Comparison of ENCODE assay signal across 17 cellular contexts in the genomic region with DNA sequence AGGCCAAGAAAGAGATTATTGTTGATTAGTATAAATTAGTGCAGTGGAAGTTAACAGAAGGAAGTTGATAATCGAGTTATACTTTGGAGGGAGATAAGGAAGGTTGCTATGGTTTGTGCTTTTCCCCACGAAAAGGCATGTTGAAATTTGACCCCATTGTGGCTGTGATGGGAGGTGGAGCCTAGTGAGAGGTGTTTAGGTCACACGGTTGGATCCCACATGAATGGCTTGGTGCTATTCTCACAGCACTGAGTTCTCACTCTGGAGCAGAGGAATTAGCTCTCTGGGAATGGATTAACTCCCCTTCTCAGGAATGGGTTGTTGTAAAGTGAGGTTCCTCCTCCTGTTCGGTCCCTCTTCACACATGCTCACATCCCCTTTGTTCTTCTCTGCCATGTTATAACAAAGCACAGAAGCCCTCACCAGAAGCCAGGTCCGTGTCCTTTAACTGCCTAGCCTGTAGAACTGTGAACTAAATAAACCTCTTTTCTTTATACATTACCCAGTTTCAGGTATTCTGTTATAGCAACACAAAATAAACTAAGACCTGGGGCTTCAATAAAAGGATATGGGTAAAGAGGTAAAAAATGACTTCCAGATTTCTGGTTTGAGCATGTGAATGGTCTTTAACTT.
"Had no signal": no experiment of that assay in that cellular context is flagged by ENCODE, and none has a peak within 500 bp of the region (broad histone marks: within the 10 kb centered on the region; RNA-seq: fewer than 3 reads in every experiment).

No MANE protein-coding gene starts in this region.

- H3K27me3 ChIP-seq: ascending aorta, breast epithelium, gastrocnemius medialis, heart right ventricle, upper lobe of right lung had no signal

- H3K4me3 ChIP-seq: ascending aorta, breast epithelium, gastrocnemius medialis, heart right ventricle, thoracic aorta, upper lobe of right lung had no signal

- FAIRE-seq: keratinocyte had no signal

- H3K4me1 ChIP-seq: ascending aorta, breast epithelium, gastrocnemius medialis, heart right ventricle, upper lobe of right lung had no signal

- ATAC-seq: activated CD8-positive, alpha-beta memory T cell treated with anti-CD3 and anti-CD28 coated beads, Interleukin-2, amount 10 ng/mL, durations not matched to agents 7 days and 5 days; gastrocnemius medialis; heart right ventricle; left lobe of liver; naive thymus-derived CD4-positive, alpha-beta T cell; stimulated activated effector memory CD8-positive, alpha-beta T cell treated with anti-CD3 and anti-CD28 coated beads, Interleukin-12 subunit alpha, Interleukin-12 subunit beta, amount 100 ng/mL, for 72 hours; upper lobe of right lung had no signal

- H3K36me3 ChIP-seq: breast epithelium, gastrocnemius medialis, thoracic aorta, upper lobe of right lung had no signal

- DNase-seq: activated CD4-positive, alpha-beta memory T cell treated with anti-CD3 and anti-CD28 coated beads for 36 hours; activated CD8-positive, alpha-beta memory T cell treated with anti-CD3 and anti-CD28 coated beads, Interleukin-2, amount 10 ng/mL, durations not matched to agents 7 days and 5 days; activated naive CD4-positive, alpha-beta T cell treated with anti-CD3 and anti-CD28 coated beads, Interleukin-2, amount 10 ng/mL, durations not matched to agents 7 days and 5 days; activated T-cell treated with anti-CD3 and anti-CD28 coated beads, Interleukin-2, amount 50 U/mL, for 24 hours; erythroblast; gastrocnemius medialis; heart right ventricle; mammary epithelial cell; naive thymus-derived CD4-positive, alpha-beta T cell; stimulated activated CD4-positive, alpha-beta T cell treated with anti-CD3 and anti-CD28 coated beads, Interleukin-12 subunit alpha, Interleukin-12 subunit beta, amount 100 ng/mL, for 4 hours; upper lobe of right lung had no signal

- H3K27ac ChIP-seq: ascending aorta, breast epithelium, gastrocnemius medialis, heart right ventricle, thoracic aorta, upper lobe of right lung had no signal

- H3K9me3 ChIP-seq: ascending aorta, breast epithelium, gastrocnemius medialis, heart right ventricle, thoracic aorta, upper lobe of right lung had no signal
